17 cellular contexts compared by ENCODE assay signal in the genomic region with DNA sequence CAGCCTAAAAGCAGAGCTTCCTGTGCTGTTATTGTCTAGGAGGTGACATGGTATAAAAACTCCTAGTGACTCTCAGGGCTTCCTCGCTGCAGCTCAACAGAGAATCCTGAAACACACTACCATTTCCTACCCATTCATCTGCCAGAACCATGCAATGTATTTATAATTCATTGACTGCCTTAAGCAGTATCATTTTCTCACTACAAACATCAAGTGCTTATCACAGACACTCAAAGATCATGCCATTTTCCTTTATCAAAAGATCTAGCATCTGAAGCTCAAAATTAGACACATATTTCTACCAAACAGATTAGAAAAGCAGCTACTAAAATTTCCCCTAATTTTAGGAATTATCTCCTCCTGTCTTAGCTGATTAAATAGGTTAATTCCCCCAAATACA.
DNase-seq lines count a peak whose midpoint lies in the region; ATAC-seq, FAIRE-seq and TF ChIP-seq lines count a peak whose summit lies in the region.
"Had no signal": no experiment of that assay in that cellular context is flagged by ENCODE, and none has a peak within 500 bp of the region (broad histone marks: within the 10 kb centered on the region; RNA-seq: fewer than 3 reads in every experiment).

No MANE protein-coding gene starts in this region.

- peaks cover 42% of the 10 kb centered on the region for H3K4me1 ChIP-seq in HepG2 (ENCODE audit: insufficient read depth, low read length)
- peaks cover 0 to 35% (median 3%) of the 10 kb centered on the region in 4 donors for H3K4me1 ChIP-seq in right lobe of liver
- H3K4me1 ChIP-seq in endodermal cell (ENCODE audit: control insufficient read depth, insufficient read depth, low read length): no peaks in the 10 kb centered on the region
- H3K4me1 ChIP-seq in neural progenitor cell: no peaks in the 10 kb centered on the region
- H3K4me1 ChIP-seq: BLaER1 had no signal

- no peaks in the 10 kb centered on the region for H4K20me1 ChIP-seq in HepG2 (ENCODE audit: insufficient read depth, low read length)
- no peaks in the 10 kb centered on the region for H4K20me1 ChIP-seq in neural progenitor cell (ENCODE audit: low read depth)
- H4K20me1 ChIP-seq: BLaER1 had no signal

- H3K27ac Mint-ChIP-seq in endodermal cell (peak overlapping the region; percentile 37), neural progenitor cell (peak overlapping the region; percentile 30)
- no peak overlapping the region for H3K27ac Mint-ChIP-seq in activated CD8-positive, alpha-beta T cell treated with anti-CD3 and anti-CD28 coated beads for 36 hours
- H3K27ac Mint-ChIP-seq in CD4-positive, alpha-beta T cell: no peak overlapping the region
- H3K27ac Mint-ChIP-seq: CD8-positive, alpha-beta T cell had no signal

- TF ChIP-seq CTCF in HepG2 (CRISPR knock-in tag; IDR thresholded peaks at IDR 0.05) (no peak), right lobe of liver (IDR thresholded peaks at IDR 0.05) (no peak), endodermal cell (conservative IDR thresholded peaks at IDR 0.05) (no peak), neural progenitor cell (IDR thresholded peaks at IDR 0.05) (no peak)
- TF ChIP-seq CTCF in activated CD8-positive, alpha-beta T cell treated with anti-CD3 and anti-CD28 coated beads for 36 hours (IDR thresholded peaks at IDR 0.05): no peak
- no peak for TF ChIP-seq CTCF in CD4-positive, alpha-beta T cell (IDR thresholded peaks at IDR 0.05)

- peaks cover 28 to 65% of the 10 kb centered on the region in 2 experiments for H3K36me3 ChIP-seq in HepG2 (replicated peaks in 1 of 2; ENCODE audit: control insufficient read depth in 1 of 2, insufficient read depth in 2 of 2, low read length in 2 of 2)
- H3K36me3 ChIP-seq in right lobe of liver: peaks cover 0 to 28% (median 7%) of the 10 kb centered on the region in 4 donors
- peaks cover 5% of the 10 kb centered on the region for H3K36me3 ChIP-seq in endodermal cell (ENCODE audit: control insufficient read depth, insufficient read depth, low read length)
- peaks cover 6% of the 10 kb centered on the region for H3K36me3 ChIP-seq in neural progenitor cell

- H3K4me3 Mint-ChIP-seq in endodermal cell (no peak overlapping the region), neural progenitor cell (no peak overlapping the region)
- no peak overlapping the region for H3K4me3 Mint-ChIP-seq in activated CD8-positive, alpha-beta T cell treated with anti-CD3 and anti-CD28 coated beads for 36 hours
- H3K4me3 Mint-ChIP-seq in CD4-positive, alpha-beta T cell: no peak overlapping the region
- H3K4me3 Mint-ChIP-seq: CD14-positive monocyte; CD8-positive, alpha-beta T cell had no signal

- DNase-seq in HepG2 (ENCODE audit: low spot score): no peak
- no peak for DNase-seq in right lobe of liver
- no peak for DNase-seq in endodermal cell
- DNase-seq in neural progenitor cell (ENCODE audit: low spot score): no peak
- no peak for DNase-seq in islet precursor cell
- no peak for DNase-seq in activated CD8-positive, alpha-beta T cell treated with anti-CD3 and anti-CD28 coated beads for 36 hours
- DNase-seq in CD4-positive, alpha-beta T cell: no peak
- DNase-seq: 8988T; Calu3; CD8-positive, alpha-beta T cell; DMS79 treated with DMSO at 0.1 percent for 48 hours; GF-D8; GOT3; H7 had no signal

- H3K79me2 ChIP-seq in HepG2 (ENCODE audit: insufficient read depth, low read length): peaks cover 10% of the 10 kb centered on the region
- H3K79me2 ChIP-seq in neural progenitor cell (ENCODE audit: low read depth): no peaks in the 10 kb centered on the region

- H3K36me3 Mint-ChIP-seq in endodermal cell (ENCODE audit: low read depth) (peaks cover 31% of the 10 kb centered on the region), neural progenitor cell (peaks cover 13% of the 10 kb centered on the region)
- H3K36me3 Mint-ChIP-seq in activated CD8-positive, alpha-beta T cell treated with anti-CD3 and anti-CD28 coated beads for 36 hours (ENCODE audit: low read depth): no peaks in the 10 kb centered on the region
- no peaks in the 10 kb centered on the region for H3K36me3 Mint-ChIP-seq in CD4-positive, alpha-beta T cell (ENCODE audit: low read depth)
- H3K36me3 Mint-ChIP-seq: CD14-positive monocyte; CD8-positive, alpha-beta T cell had no signal

- ATAC-seq in HepG2 (no peak), right lobe of liver (no peak), HG03521 (IDR thresholded peaks at IDR 0.05; ENCODE audit: unreplicated experiment) (no peak)
- no peak for ATAC-seq in activated CD8-positive, alpha-beta T cell treated with anti-CD3 and anti-CD28 coated beads for 36 hours
- no peak for ATAC-seq in CD4-positive, alpha-beta T cell (ENCODE audit: poor library complexity)
- ATAC-seq: CD8-positive, alpha-beta T cell had no signal

- TF ChIP-seq RAD21 in HepG2 (CRISPR knock-in tag; IDR thresholded peaks at IDR 0.05): no peak

- H3K27me3 Mint-ChIP-seq in endodermal cell (ENCODE audit: insufficient read depth) (no peaks in the 10 kb centered on the region), neural progenitor cell (ENCODE audit: insufficient read depth, low read depth) (no peaks in the 10 kb centered on the region)
- H3K27me3 Mint-ChIP-seq in activated CD8-positive, alpha-beta T cell treated with anti-CD3 and anti-CD28 coated beads for 36 hours: no peaks in the 10 kb centered on the region
- H3K27me3 Mint-ChIP-seq in CD4-positive, alpha-beta T cell: no peaks in the 10 kb centered on the region

- POLR2A ChIA-PET in HepG2 (lab: Yijun Ruan, JAX): interaction anchor here (0.6 to 1.2 kb wide), 2 partner anchors 82 to 84 kb away, joined by 3 to 4 read pairs; a partner anchor contains a TSS
- POLR2A ChIA-PET in activated CD8-positive, alpha-beta T cell treated with anti-CD3 and anti-CD28 coated beads for 36 hours (lab: Charles Lee): interaction anchor here (0.6 kb wide), 1 partner anchor 379 kb away, joined by 3 read pairs; no protein-coding TSS in a partner anchor
- POLR2A ChIA-PET in CD4-positive, alpha-beta T cell (lab: Charles Lee): no interaction called here

- intact Hi-C loops in HepG2 (cut with micrococcal nuclease; ENCODE audit: unreplicated experiment): no loop called here
- intact Hi-C loops in right lobe of liver (cut with DNase I): no loop called here
- intact Hi-C loops in activated CD8-positive, alpha-beta T cell treated with anti-CD3 and anti-CD28 coated beads for 36 hours (cut with micrococcal nuclease): no loop called here
- intact Hi-C loops in CD4-positive, alpha-beta T cell (cut with DNase I, micrococcal nuclease): no loop called here

- TF ChIP-seq POLR2A in HepG2 (IDR thresholded peaks at IDR 0.05; ENCODE audit: insufficient read depth in 1 of 2, low read depth in 2 of 2, low read length in 2 of 2) (no peak), right lobe of liver (IDR thresholded peaks at IDR 0.05) (no peak)

- peaks cover 6% of the 10 kb centered on the region for H3K9me3 Mint-ChIP-seq in endodermal cell
- no peaks in the 10 kb centered on the region for H3K9me3 Mint-ChIP-seq in neural progenitor cell
- peaks cover 3% of the 10 kb centered on the region for H3K9me3 Mint-ChIP-seq in activated CD8-positive, alpha-beta T cell treated with anti-CD3 and anti-CD28 coated beads for 36 hours
- peaks cover 4% of the 10 kb centered on the region for H3K9me3 Mint-ChIP-seq in CD4-positive, alpha-beta T cell

- in situ Hi-C loops in HepG2 (cut with HindIII; ENCODE audit: extremely low pct_ligation_motif_present, low pct_unique_long_range_greater_than_20kb): no loop called here

- no peaks in the 10 kb centered on the region for H3K9me3 ChIP-seq in HepG2 (ENCODE audit: low read length)
- no peaks in the 10 kb centered on the region for H3K9me3 ChIP-seq in right lobe of liver
- peaks cover 7% of the 10 kb centered on the region for H3K9me3 ChIP-seq in endodermal cell (ENCODE audit: control insufficient read depth, low read length)
- H3K9me3 ChIP-seq in neural progenitor cell (ENCODE audit: low read depth): no peaks in the 10 kb centered on the region
- no peaks in the 10 kb centered on the region for H3K9me3 ChIP-seq in CD4-positive, alpha-beta T cell (ENCODE audit: control insufficient read depth, low read length)

- WGBS in HepG2 (ENCODE audit: low lambda C conversion rate): 100% methylated on average over 1 of the region's 1 CpG
- 78% methylated on average over 1 of the region's 1 CpG for WGBS in right lobe of liver (ENCODE audit: insufficient coverage, low coverage, low lambda C conversion rate, missing lambda C conversion rate)
- 82 to 93% methylated on average over 1 of the region's 1 CpG for WGBS in endodermal cell (ENCODE audit: insufficient coverage in 1 of 2, insufficient read length in 1 of 2), 2 experiments

- peaks cover 4% of the 10 kb centered on the region for H3K4me1 Mint-ChIP-seq in endodermal cell
- no peaks in the 10 kb centered on the region for H3K4me1 Mint-ChIP-seq in neural progenitor cell
- H3K4me1 Mint-ChIP-seq in activated CD8-positive, alpha-beta T cell treated with anti-CD3 and anti-CD28 coated beads for 36 hours (ENCODE audit: low read depth): no peaks in the 10 kb centered on the region
- no peaks in the 10 kb centered on the region for H3K4me1 Mint-ChIP-seq in CD4-positive, alpha-beta T cell (ENCODE audit: low read depth)
- H3K4me1 Mint-ChIP-seq: CD14-positive monocyte had no signal

- no peak overlapping the region for H3K4me2 ChIP-seq in HepG2 (ENCODE audit: low read depth, low read length)
- H3K4me2 ChIP-seq in neural progenitor cell: no peak overlapping the region
- H3K4me2 ChIP-seq: BLaER1 had no signal

- CTCF ChIA-PET in HepG2 (lab: Yijun Ruan, JAX; ENCODE audit: low intra/inter-chr PET ratio, low total read pairs): no interaction called here
- CTCF ChIA-PET in activated CD8-positive, alpha-beta T cell treated with anti-CD3 and anti-CD28 coated beads for 36 hours (lab: Charles Lee): interaction anchor here (0.6 to 1.0 kb wide), 2 partner anchors 14 to 29 kb away, joined by 3 read pairs; no protein-coding TSS in a partner anchor
- CTCF ChIA-PET in CD4-positive, alpha-beta T cell (lab: Charles Lee): no interaction called here

- H3K9ac ChIP-seq in HepG2 (ENCODE audit: insufficient read depth, low read depth, low read length) (no peak overlapping the region), endodermal cell (ENCODE audit: extremely low read depth, low read length, poor library complexity, severe bottlenecking) (no peak overlapping the region), neural progenitor cell (no peak overlapping the region)
- H3K9ac ChIP-seq: BLaER1 had no signal

- no peaks in the 10 kb centered on the region for H3F3A ChIP-seq in neural progenitor cell (ENCODE audit: low read depth)

- BruUV-seq in HepG2 (replicated peaks; lab: Mats Ljungman, UMichigan): TSS peak; percentile 16

- TF ChIP-seq EP300 in HepG2 (IDR thresholded peaks at IDR 0.05; ENCODE audit: low read depth in 2 of 2, low read length in 2 of 2) (no peak), HepG2 (CRISPR knock-in tag; IDR thresholded peaks at IDR 0.05; ENCODE audit: borderline replicate concordance) (no peak)

- H3K27me3 ChIP-seq in HepG2 (ENCODE audit: control insufficient read depth in 1 of 2, insufficient read depth in 2 of 2, low read length in 2 of 2): no peaks in the 10 kb centered on the region
- no peaks in the 10 kb centered on the region for H3K27me3 ChIP-seq in right lobe of liver
- no peaks in the 10 kb centered on the region for H3K27me3 ChIP-seq in endodermal cell (ENCODE audit: control insufficient read depth, insufficient read depth, low read length, poor library complexity, severe bottlenecking)
- no peaks in the 10 kb centered on the region for H3K27me3 ChIP-seq in neural progenitor cell
- no peaks in the 10 kb centered on the region for H3K27me3 ChIP-seq in CD4-positive, alpha-beta T cell (ENCODE audit: control insufficient read depth, insufficient read depth, low read length)
- H3K27me3 ChIP-seq: BLaER1 had no signal

- H3K27ac ChIP-seq in HepG2 (ENCODE audit: extremely low read length, insufficient read depth, low read length) (no peak overlapping the region), right lobe of liver (no peak overlapping the region), endodermal cell (ENCODE audit: low read depth, low read length) (no peak overlapping the region), neural progenitor cell (no peak overlapping the region)
- H3K27ac ChIP-seq in CD4-positive, alpha-beta T cell (ENCODE audit: low read depth, low read length): no peak overlapping the region
- H3K27ac ChIP-seq: BLaER1 had no signal

- H2AFZ ChIP-seq in HepG2 (ENCODE audit: low read length) (no peak overlapping the region), neural progenitor cell (replicated peaks) (no peak overlapping the region)

- H3K4me3 ChIP-seq in HepG2 (replicated peaks in 1 of 3; ENCODE audit: insufficient read depth in 1 of 3, low read depth in 2 of 3, low read length in 3 of 3) (no peak overlapping the region), right lobe of liver (no peak overlapping the region), endodermal cell (ENCODE audit: low read length) (no peak overlapping the region), neural progenitor cell (no peak overlapping the region)
- H3K4me3 ChIP-seq: BLaER1 had no signal

- no peak for FAIRE-seq in HepG2 (lab: Jason Lieb, UNC)

Comparison
In these comparisons a context has a peak if more than half of its experiments do, and no peak if none do; other contexts are left out.
1. H3K27ac Mint-ChIP-seq: peak in endodermal cell (single experiment) and neural progenitor cell (single experiment); none in activated CD8-positive, alpha-beta T cell treated with anti-CD3 and anti-CD28 coated beads for 36 hours (single experiment) and CD4-positive, alpha-beta T cell (single experiment).